Comparison of ENCODE assay signal across 9 cellular contexts in the genomic region with DNA sequence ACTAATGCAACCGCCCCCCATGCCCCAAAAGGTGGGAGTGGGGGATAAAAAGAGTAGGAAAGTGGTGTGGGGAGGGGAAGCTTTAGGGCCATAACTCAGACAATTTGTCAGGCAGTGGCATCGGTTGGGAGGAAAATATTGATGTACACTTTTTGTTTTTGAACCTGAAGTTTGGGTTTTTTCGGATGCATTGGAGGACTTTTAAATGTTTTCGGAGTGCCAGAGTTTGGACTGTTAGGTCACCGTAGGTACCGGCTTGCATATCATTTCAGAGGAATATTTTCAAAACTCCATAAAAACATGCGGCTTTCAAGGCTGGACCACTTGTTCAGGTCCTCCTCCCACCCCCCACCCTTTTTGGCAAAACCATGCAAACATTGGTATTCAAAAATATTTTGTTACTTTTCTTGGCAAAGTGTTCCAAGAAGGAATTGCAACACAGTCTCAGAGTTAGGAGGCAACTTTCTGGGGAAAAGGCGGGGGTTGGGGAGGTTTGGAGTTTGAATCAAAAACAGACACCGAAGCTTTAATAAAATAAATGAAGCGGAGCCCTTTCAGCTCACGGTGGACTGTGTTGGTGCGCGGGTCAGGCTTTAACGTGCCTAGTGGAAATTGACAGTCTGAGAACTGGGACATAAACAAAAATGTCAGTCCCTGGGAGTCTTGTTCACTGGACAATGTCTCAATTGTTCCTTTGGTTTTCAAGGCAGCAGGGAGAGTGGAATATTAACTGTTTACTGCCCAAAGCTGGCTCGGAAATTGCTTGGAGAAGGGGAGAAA.
A peak's percentile ranks its signal among the peaks of the same experiment; 100 is the strongest.
DNase-seq lines count a peak whose midpoint lies in the region; ATAC-seq and TF ChIP-seq lines count a peak whose summit lies in the region.
"Had no signal": no experiment of that assay in that cellular context is flagged by ENCODE, and none has a peak within 500 bp of the region (broad histone marks: within the 10 kb centered on the region; RNA-seq: fewer than 3 reads in every experiment).

No MANE protein-coding gene starts in this region.

- H4K8ac ChIP-seq in mesenchymal stem cell (ENCODE audit: low read length), result no peak overlapping the region

- H3K23ac ChIP-seq in mesenchymal stem cell (ENCODE audit: low read length in 2 of 2), result no peak overlapping the region

- peak overlapping the region; percentile 52 for H3K27ac ChIP-seq in endodermal cell (ENCODE audit: low read depth, low read length)
- peak overlapping the region; percentile 97 for H3K27ac ChIP-seq in mesenchymal stem cell (ENCODE audit: low read length, poor library complexity, severe bottlenecking)
- peak overlapping the region; percentile 13 to 68 (median 54) for H3K27ac ChIP-seq in upper lobe of left lung
- H3K27ac ChIP-seq: foreskin keratinocyte, VCaP had no signal

- H3K4me3 ChIP-seq in endodermal cell (ENCODE audit: low read length), result peak overlapping the region; percentile 50
- peak overlapping the region in 1 of 2 experiments; percentile 71 for H3K4me3 ChIP-seq in mesenchymal stem cell (ENCODE audit: insufficient read depth in 1 of 2, low read depth in 1 of 2, low read length in 2 of 2)
- peak overlapping the region in 2 of 4 donors; percentile 23 to 27 for H3K4me3 ChIP-seq in upper lobe of left lung

- no peak for TF ChIP-seq POLR2A in upper lobe of left lung (IDR thresholded peaks at IDR 0.05)

- peak overlapping the region in 1 of 2 experiments; percentile 29 for H2BK12ac ChIP-seq in mesenchymal stem cell (ENCODE audit: low read length in 2 of 2)

- WGBS in endodermal cell (ENCODE audit: insufficient coverage in 1 of 2, insufficient read length in 1 of 2), 2 experiments, result 28 to 62% methylated on average over 8 to 14 of the region's 15 CpGs
- 14% methylated on average over 14 of the region's 15 CpGs for WGBS in mesenchymal stem cell
- 38 to 40% methylated on average over 15 of the region's 15 CpGs for WGBS in upper lobe of left lung, 2 donors

- H3K4ac ChIP-seq in mesenchymal stem cell (ENCODE audit: low read depth in 1 of 2, low read length in 2 of 2), result peak overlapping the region in 1 of 2 experiments; percentile 84

- peak overlapping the region; percentile 60 for H4K91ac ChIP-seq in mesenchymal stem cell (ENCODE audit: low read length)

- no peak for TF ChIP-seq EP300 in upper lobe of left lung (IDR thresholded peaks at IDR 0.05)

- peaks cover 54% of the 10 kb centered on the region for H3K4me1 ChIP-seq in endodermal cell (ENCODE audit: control insufficient read depth, insufficient read depth, low read length)
- H3K4me1 ChIP-seq in mesenchymal stem cell (ENCODE audit: control insufficient read depth, insufficient read depth, low read depth, low read length), result peaks cover 24% of the 10 kb centered on the region
- peaks cover 31 to 57% (median 53%) of the 10 kb centered on the region in 4 donors for H3K4me1 ChIP-seq in upper lobe of left lung
- H3K4me1 ChIP-seq: foreskin keratinocyte had no signal

- H3K9ac ChIP-seq in endodermal cell (ENCODE audit: extremely low read depth, low read length, poor library complexity, severe bottlenecking), result peak overlapping the region; percentile 42
- peak overlapping the region; percentile 84 for H3K9ac ChIP-seq in mesenchymal stem cell (ENCODE audit: low read length)

- TF ChIP-seq CTCF in endodermal cell (conservative IDR thresholded peaks at IDR 0.05), result no peak
- TF ChIP-seq CTCF in upper lobe of left lung (IDR thresholded peaks at IDR 0.05), result no peak

- H3K14ac ChIP-seq in mesenchymal stem cell (ENCODE audit: low read length in 2 of 2), result no peak overlapping the region

- no peaks in the 10 kb centered on the region for H3K27me3 Mint-ChIP-seq in endodermal cell (ENCODE audit: insufficient read depth)

- H3K4me2 ChIP-seq in mesenchymal stem cell (ENCODE audit: low read length, poor library complexity, severe bottlenecking), result peak overlapping the region; percentile 52

- peaks cover 17% of the 10 kb centered on the region for H3K4me1 Mint-ChIP-seq in endodermal cell

- H3K9me3 Mint-ChIP-seq in endodermal cell, result no peaks in the 10 kb centered on the region

- H2BK120ac ChIP-seq in mesenchymal stem cell (ENCODE audit: low read depth, low read length), result peak overlapping the region; percentile 80

- no peak overlapping the region for H2AFZ ChIP-seq in mesenchymal stem cell (ENCODE audit: low read depth, low read length)

- no peak overlapping the region for H3K27ac Mint-ChIP-seq in endodermal cell

- H3K4me3 Mint-ChIP-seq in endodermal cell, result no peak overlapping the region

- peaks cover 36% of the 10 kb centered on the region for H3K36me3 ChIP-seq in endodermal cell (ENCODE audit: control insufficient read depth, insufficient read depth, low read length)
- H3K36me3 ChIP-seq in mesenchymal stem cell (ENCODE audit: control insufficient read depth in 1 of 2, insufficient read depth in 2 of 2, low read depth in 1 of 2, low read length in 2 of 2), result peaks cover 0 to 3% of the 10 kb centered on the region in 2 experiments
- H3K36me3 ChIP-seq in upper lobe of left lung, result no peaks in the 10 kb centered on the region

- H2BK5ac ChIP-seq in mesenchymal stem cell (ENCODE audit: low read depth, low read length, poor library complexity, severe bottlenecking), result peak overlapping the region; percentile 49

- peak overlapping the region; percentile 69 for H2AK5ac ChIP-seq in mesenchymal stem cell (ENCODE audit: low read length, severe bottlenecking)

- H3K27me3 ChIP-seq in endodermal cell (ENCODE audit: control insufficient read depth, insufficient read depth, low read length, poor library complexity, severe bottlenecking), result no peaks in the 10 kb centered on the region
- H3K27me3 ChIP-seq in mesenchymal stem cell (ENCODE audit: control insufficient read depth in 1 of 2, insufficient read depth in 1 of 2, low read length in 2 of 2), result no peaks in the 10 kb centered on the region
- no peaks in the 10 kb centered on the region for H3K27me3 ChIP-seq in upper lobe of left lung
- H3K27me3 ChIP-seq: foreskin keratinocyte had no signal

- peaks cover 13% of the 10 kb centered on the region for H3K79me1 ChIP-seq in mesenchymal stem cell (replicated peaks; ENCODE audit: low read length, poor library complexity, severe bottlenecking)

- no peaks in the 10 kb centered on the region for H3K9me3 ChIP-seq in endodermal cell (ENCODE audit: control insufficient read depth, low read length)
- H3K9me3 ChIP-seq in mesenchymal stem cell (ENCODE audit: control insufficient read depth, low read length), result no peaks in the 10 kb centered on the region
- no peaks in the 10 kb centered on the region for H3K9me3 ChIP-seq in upper lobe of left lung

- ATAC-seq in upper lobe of left lung (ENCODE audit: low FRiP score in 2 of 2), result peak in 1 of 2 donors; percentile 40
- ATAC-seq in GM21381 (IDR thresholded peaks at IDR 0.05; ENCODE audit: unreplicated experiment), result no peak
- ATAC-seq in HG03159 (IDR thresholded peaks at IDR 0.05; ENCODE audit: unreplicated experiment), result no peak
- no peak for ATAC-seq in esophagus mucosa
- ATAC-seq: foreskin keratinocyte had no signal

- peak overlapping the region; percentile 40 for H2BK15ac ChIP-seq in mesenchymal stem cell (ENCODE audit: low read depth, poor library complexity, severe bottlenecking)

- peak; percentile 60 to 78 for DNase-seq in NCI-H526 (lab: John Stamatoyannopoulos, UW)
- peak; percentile 51 for DNase-seq in endodermal cell
- DNase-seq in mesenchymal stem cell, result peak; percentile 75
- no peak for DNase-seq in upper lobe of left lung
- DNase-seq: foreskin keratinocyte had no signal

- peaks cover 20% of the 10 kb centered on the region for H3K36me3 Mint-ChIP-seq in endodermal cell (ENCODE audit: low read depth)

- H3K18ac ChIP-seq in mesenchymal stem cell (ENCODE audit: low read depth in 1 of 2, low read length in 2 of 2), result peak overlapping the region; percentile 85 to 90

Comparison
In these comparisons a context has a peak if more than half of its experiments do, and no peak if none do; other contexts are left out.
1. DNase-seq: peak in NCI-H526 (2 of 2), endodermal cell (single experiment) and mesenchymal stem cell (single experiment); none in upper lobe of left lung (0 of 2).
2. Peak in every context shown above with its lines, with median percentiles within 50 percentile points of each other: H3K27ac ChIP-seq.